In the genomic region with DNA sequence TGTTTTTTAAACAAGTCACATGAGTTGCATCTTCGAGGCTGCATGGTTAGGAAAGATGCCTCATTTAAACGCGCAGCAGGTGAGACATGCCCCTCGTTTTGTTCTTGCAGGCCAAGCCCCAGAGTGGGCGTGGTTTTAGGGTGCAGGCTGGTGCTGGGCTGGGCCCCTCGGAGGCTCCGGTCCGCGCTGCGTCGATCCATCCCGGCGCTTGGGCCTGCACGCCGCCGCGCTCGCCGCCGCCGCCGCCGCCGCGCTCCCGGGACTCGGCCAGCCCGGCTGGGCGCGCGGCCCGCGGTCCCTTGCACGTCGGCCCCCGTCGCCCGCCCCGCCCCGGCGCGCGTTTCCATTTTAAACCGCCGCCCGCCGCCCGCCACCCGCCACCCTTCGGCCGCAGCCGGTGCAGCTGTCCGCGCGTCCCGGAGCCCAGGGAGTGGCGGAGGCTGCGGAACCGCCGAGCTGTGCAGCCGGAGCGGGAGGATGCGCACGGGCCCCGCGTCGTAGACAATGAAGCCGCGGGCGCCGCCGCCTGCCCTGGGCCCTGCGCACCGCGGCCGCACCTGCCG, we compare ENCODE assay signal across 8 cellular contexts.
A peak's percentile ranks its signal among the peaks of the same experiment; 100 is the strongest.
DNase-seq lines count a peak whose midpoint lies in the region; ATAC-seq lines count a peak whose summit lies in the region.

No MANE protein-coding gene starts in this region.

- peak; percentile 71 for DNase-seq in EL
- DNase-seq in NCI-H2029 (lab: John Stamatoyannopoulos, UW): peak; percentile 71
- DNase-seq in activated CD4-positive, alpha-beta T cell treated with anti-CD3 and anti-CD28 coated beads, Interleukin-2, amount 50 U/mL, for 48 hours: peak; percentile 19 to 24
- peak; percentile 29 for DNase-seq in epithelial cell of prostate (ENCODE audit: low read depth, low spot score)
- peak; percentile 49 for DNase-seq in medulla oblongata (ENCODE audit: extremely low spot score)
- DNase-seq in stimulated activated CD8-positive, alpha-beta memory T cell treated with anti-CD3 and anti-CD28 coated beads, Interleukin-4, amount 100 ng/mL, for 48 hours: peak; percentile 45

- H3K27ac ChIP-seq in epithelial cell of prostate: no peak overlapping the region

- ATAC-seq in HG02840 (IDR thresholded peaks at IDR 0.05; ENCODE audit: low FRiP score, unreplicated experiment) (no peak), GM21619 (IDR thresholded peaks at IDR 0.05; ENCODE audit: unreplicated experiment) (no peak)
